ENCODE assay signal across 26 cellular contexts in the genomic region with DNA sequence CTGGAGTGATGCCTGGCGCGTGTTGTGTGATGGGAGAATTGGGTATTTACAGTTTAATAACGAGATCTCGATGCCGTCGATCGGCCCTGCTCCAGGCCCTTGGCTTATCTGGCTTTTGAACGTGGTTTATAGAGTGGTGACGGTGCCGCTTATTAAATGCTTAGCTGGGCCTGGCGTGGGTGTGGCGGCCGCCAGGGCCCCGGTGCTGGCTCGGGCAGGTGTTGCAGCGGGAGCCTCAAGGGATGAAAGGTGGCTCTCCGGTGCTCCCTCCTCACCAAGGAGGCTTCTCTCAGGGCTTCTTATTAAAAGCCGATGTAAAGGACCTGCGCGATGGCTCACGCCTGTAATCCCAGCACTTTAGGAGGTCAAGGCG.
DNase-seq lines count a peak whose midpoint lies in the region; ATAC-seq and TF ChIP-seq lines count a peak whose summit lies in the region.
"Had no signal": no experiment of that assay in that cellular context is flagged by ENCODE, and none has a peak within 500 bp of the region (broad histone marks: within the 10 kb centered on the region; RNA-seq: fewer than 3 reads in every experiment).

No MANE protein-coding gene starts in this region.

- H3K27me3 Mint-ChIP-seq in activated T-cell treated with anti-CD3 and anti-CD28 coated beads, Interleukin-2, amount 50 U/mL, for 4 hours (ENCODE audit: low read depth), result no peaks in the 10 kb centered on the region
- H3K27me3 Mint-ChIP-seq in activated T-helper 1 cell treated with anti-CD3 and anti-CD28 coated beads, Interleukin-12 subunit alpha, Interleukin-12 subunit beta, Interleukin-2, Interleukin-4 antibody, amounts not matched to agents 30 ng/mL and 10 ng/mL and 1 ng/mL, durations not matched to agents 14 hours and 24 hours and 36 hours (ENCODE audit: insufficient read depth), result peaks cover 2% of the 10 kb centered on the region
- H3K27me3 Mint-ChIP-seq: activated CD4-positive, alpha-beta T cell treated with anti-CD3 and anti-CD28 coated beads for 36 hours; effector memory CD8-positive, alpha-beta T cell had no signal

- ATAC-seq in activated T-cell treated with anti-CD3 and anti-CD28 coated beads, Interleukin-2, amount 50 U/mL, for 4 hours, result no peak
- no peak for ATAC-seq in stimulated activated effector memory CD8-positive, alpha-beta T cell treated with anti-CD3 and anti-CD28 coated beads, Interleukin-12 subunit alpha, Interleukin-12 subunit beta, amount 100 ng/mL, for 72 hours
- ATAC-seq in GM19324 (IDR thresholded peaks at IDR 0.05; ENCODE audit: low FRiP score, unreplicated experiment) (no peak), HG03196 (IDR thresholded peaks at IDR 0.05; ENCODE audit: unreplicated experiment) (no peak)
- ATAC-seq: A549; activated CD4-positive, alpha-beta T cell treated with anti-CD3 and anti-CD28 coated beads for 36 hours; HCT116; Panc1 had no signal

- peaks cover 30% of the 10 kb centered on the region for H3K36me3 Mint-ChIP-seq in activated T-cell treated with anti-CD3 and anti-CD28 coated beads, Interleukin-2, amount 50 U/mL, for 4 hours (ENCODE audit: insufficient read depth)
- peaks cover 68% of the 10 kb centered on the region for H3K36me3 Mint-ChIP-seq in stimulated activated effector memory CD8-positive, alpha-beta T cell treated with anti-CD3 and anti-CD28 coated beads, Interleukin-12 subunit alpha, Interleukin-12 subunit beta, amount 100 ng/mL, for 72 hours
- H3K36me3 Mint-ChIP-seq in activated T-helper 1 cell treated with anti-CD3 and anti-CD28 coated beads, Interleukin-12 subunit alpha, Interleukin-12 subunit beta, Interleukin-2, Interleukin-4 antibody, amounts not matched to agents 30 ng/mL and 10 ng/mL and 1 ng/mL, durations not matched to agents 14 hours and 24 hours and 36 hours (ENCODE audit: low read depth), result peaks cover 31% of the 10 kb centered on the region

- H3K4me1 ChIP-seq in left ventricle myocardium inferior, result peaks cover 33% of the 10 kb centered on the region
- H3K4me1 ChIP-seq: A549, neural progenitor cell, thyroid gland, vagina had no signal

- H3K9me3 Mint-ChIP-seq in activated T-cell treated with anti-CD3 and anti-CD28 coated beads, Interleukin-2, amount 50 U/mL, for 4 hours, result no peaks in the 10 kb centered on the region
- H3K9me3 Mint-ChIP-seq in stimulated activated effector memory CD8-positive, alpha-beta T cell treated with anti-CD3 and anti-CD28 coated beads, Interleukin-12 subunit alpha, Interleukin-12 subunit beta, amount 100 ng/mL, for 72 hours, result no peaks in the 10 kb centered on the region
- H3K9me3 Mint-ChIP-seq in activated T-helper 1 cell treated with anti-CD3 and anti-CD28 coated beads, Interleukin-12 subunit alpha, Interleukin-12 subunit beta, Interleukin-2, Interleukin-4 antibody, amounts not matched to agents 30 ng/mL and 10 ng/mL and 1 ng/mL, durations not matched to agents 14 hours and 24 hours and 36 hours, result no peaks in the 10 kb centered on the region
- H3K9me3 Mint-ChIP-seq: activated naive CD4-positive, alpha-beta T cell treated with anti-CD3 and anti-CD28 coated beads for 36 hours; effector memory CD8-positive, alpha-beta T cell; neural progenitor cell had no signal

- no peak for TF ChIP-seq CTCF in left ventricle myocardium inferior (IDR thresholded peaks at IDR 0.05; ENCODE audit: borderline replicate concordance)

- H3K27me3 ChIP-seq in left ventricle myocardium inferior (ENCODE audit: low read depth), result no peaks in the 10 kb centered on the region
- H3K27me3 ChIP-seq: neural progenitor cell, thyroid gland, vagina had no signal

- no peak overlapping the region for H3K4me3 Mint-ChIP-seq in activated T-cell treated with anti-CD3 and anti-CD28 coated beads, Interleukin-2, amount 50 U/mL, for 4 hours
- H3K4me3 Mint-ChIP-seq in stimulated activated effector memory CD8-positive, alpha-beta T cell treated with anti-CD3 and anti-CD28 coated beads, Interleukin-12 subunit alpha, Interleukin-12 subunit beta, amount 100 ng/mL, for 72 hours, result no peak overlapping the region
- no peak overlapping the region for H3K4me3 Mint-ChIP-seq in activated T-helper 1 cell treated with anti-CD3 and anti-CD28 coated beads, Interleukin-12 subunit alpha, Interleukin-12 subunit beta, Interleukin-2, Interleukin-4 antibody, amounts not matched to agents 30 ng/mL and 10 ng/mL and 1 ng/mL, durations not matched to agents 14 hours and 24 hours and 36 hours
- H3K4me3 Mint-ChIP-seq: activated CD4-positive, alpha-beta T cell treated with anti-CD3 and anti-CD28 coated beads for 36 hours; activated naive CD4-positive, alpha-beta T cell treated with anti-CD3 and anti-CD28 coated beads for 36 hours; effector memory CD8-positive, alpha-beta T cell; neural progenitor cell had no signal

- H3K9me3 ChIP-seq in KOPT-K1 (ENCODE audit: insufficient read depth, low read length, poor library complexity, severe bottlenecking) (no peaks in the 10 kb centered on the region), left ventricle myocardium inferior (replicated peaks) (no peaks in the 10 kb centered on the region)
- H3K9me3 ChIP-seq: A549, thyroid gland, vagina had no signal

- H3K4me3 ChIP-seq in left ventricle myocardium inferior, result no peak overlapping the region
- H3K4me3 ChIP-seq: A549, neural progenitor cell, smooth muscle cell, thyroid gland, vagina had no signal

- H3K27ac Mint-ChIP-seq in stimulated activated effector memory CD8-positive, alpha-beta T cell treated with anti-CD3 and anti-CD28 coated beads, Interleukin-12 subunit alpha, Interleukin-12 subunit beta, amount 100 ng/mL, for 72 hours, result peak overlapping the region; percentile 40
- no peak overlapping the region for H3K27ac Mint-ChIP-seq in activated T-helper 1 cell treated with anti-CD3 and anti-CD28 coated beads, Interleukin-12 subunit alpha, Interleukin-12 subunit beta, Interleukin-2, Interleukin-4 antibody, amounts not matched to agents 30 ng/mL and 10 ng/mL and 1 ng/mL, durations not matched to agents 14 hours and 24 hours and 36 hours
- H3K27ac Mint-ChIP-seq: activated CD4-positive, alpha-beta T cell treated with anti-CD3 and anti-CD28 coated beads for 36 hours; activated naive CD4-positive, alpha-beta T cell treated with anti-CD3 and anti-CD28 coated beads for 36 hours; neural progenitor cell had no signal

- intact Hi-C loops in left ventricle myocardium inferior (cut with micrococcal nuclease), result no loop called here
- intact Hi-C loops in activated T-helper 1 cell treated with anti-CD3 and anti-CD28 coated beads, Interleukin-12 subunit alpha, Interleukin-12 subunit beta, Interleukin-2, Interleukin-4 antibody, amounts not matched to agents 30 ng/mL and 10 ng/mL and 1 ng/mL, durations not matched to agents 14 hours and 24 hours and 36 hours (cut with micrococcal nuclease), result no loop called here

- H3K36me3 ChIP-seq in KOPT-K1 (ENCODE audit: insufficient read depth, low read length) (peaks cover 72% of the 10 kb centered on the region), left ventricle myocardium inferior (peaks cover 85% of the 10 kb centered on the region)
- H3K36me3 ChIP-seq: neural progenitor cell had no signal

- DNase-seq in activated T-cell treated with anti-CD3 and anti-CD28 coated beads, Interleukin-2, amount 50 U/mL, for 1 hour, result peak; percentile 17
- DNase-seq in activated T-cell treated with anti-CD3 and anti-CD28 coated beads, Interleukin-2, amount 50 U/mL, for 4 hours, result no peak
- peak; percentile 3 for DNase-seq in left ventricle myocardium inferior
- DNase-seq in stimulated activated effector memory CD8-positive, alpha-beta T cell treated with anti-CD3 and anti-CD28 coated beads, Interleukin-12 subunit alpha, Interleukin-12 subunit beta, amount 100 ng/mL, for 72 hours (ENCODE audit: low spot score in 2 of 2), result no peak
- no peak for DNase-seq in activated T-helper 1 cell treated with anti-CD3 and anti-CD28 coated beads, Interleukin-12 subunit alpha, Interleukin-12 subunit beta, Interleukin-2, Interleukin-4 antibody, amounts not matched to agents 30 ng/mL and 10 ng/mL and 1 ng/mL, durations not matched to agents 14 hours and 24 hours and 36 hours (ENCODE audit: low spot score)
- DNase-seq: activated naive CD4-positive, alpha-beta T cell treated with anti-CD3 and anti-CD28 coated beads for 36 hours; central memory CD4-positive, alpha-beta T cell; DMS 273 treated with DMSO at 0.1 percent for 48 hours; effector memory CD8-positive, alpha-beta T cell; mesenchymal stem cell; MV-4-11; NCI-H1694 treated with DMSO at 0.1 percent for 48 hours; NCI-H2171 treated with DMSO at 0.1 percent for 48 hours; NCI-H526; stimulated activated CD4-positive, alpha-beta T cell treated with anti-CD3 and anti-CD28 coated beads, Interleukin-1b, Interleukin-23, amount 100 ng/mL, for 48 hours; thyroid gland had no signal

- H3K27ac ChIP-seq in KOPT-K1 (ENCODE audit: low read depth, low read length, poor library complexity, severe bottlenecking), result peak overlapping the region; percentile 21
- H3K27ac ChIP-seq in left ventricle myocardium inferior (replicated peaks), result no peak overlapping the region
- H3K27ac ChIP-seq: A549, neural progenitor cell, thyroid gland, vagina had no signal

- H3K4me1 Mint-ChIP-seq in activated T-cell treated with anti-CD3 and anti-CD28 coated beads, Interleukin-2, amount 50 U/mL, for 4 hours (ENCODE audit: low read depth), result peaks cover 22% of the 10 kb centered on the region
- peaks cover 30% of the 10 kb centered on the region for H3K4me1 Mint-ChIP-seq in stimulated activated effector memory CD8-positive, alpha-beta T cell treated with anti-CD3 and anti-CD28 coated beads, Interleukin-12 subunit alpha, Interleukin-12 subunit beta, amount 100 ng/mL, for 72 hours
- peaks cover 10% of the 10 kb centered on the region for H3K4me1 Mint-ChIP-seq in activated T-helper 1 cell treated with anti-CD3 and anti-CD28 coated beads, Interleukin-12 subunit alpha, Interleukin-12 subunit beta, Interleukin-2, Interleukin-4 antibody, amounts not matched to agents 30 ng/mL and 10 ng/mL and 1 ng/mL, durations not matched to agents 14 hours and 24 hours and 36 hours (ENCODE audit: low read depth)
- H3K4me1 Mint-ChIP-seq: neural progenitor cell had no signal

Comparison
In these comparisons a context has a peak if more than half of its experiments do, and no peak if none do; other contexts are left out.
1. DNase-seq: peak in activated T-cell treated with anti-CD3 and anti-CD28 coated beads, Interleukin-2, amount 50 U/mL, for 1 hour (single experiment) and left ventricle myocardium inferior (single experiment); none in activated T-cell treated with anti-CD3 and anti-CD28 coated beads, Interleukin-2, amount 50 U/mL, for 4 hours (single experiment), stimulated activated effector memory CD8-positive, alpha-beta T cell treated with anti-CD3 and anti-CD28 coated beads, Interleukin-12 subunit alpha, Interleukin-12 subunit beta, amount 100 ng/mL, for 72 hours (0 of 2) and activated T-helper 1 cell treated with anti-CD3 and anti-CD28 coated beads, Interleukin-12 subunit alpha, Interleukin-12 subunit beta, Interleukin-2, Interleukin-4 antibody, amounts not matched to agents 30 ng/mL and 10 ng/mL and 1 ng/mL, durations not matched to agents 14 hours and 24 hours and 36 hours (single experiment).